1 cellular context compared by ENCODE assay signal in the genomic region with DNA sequence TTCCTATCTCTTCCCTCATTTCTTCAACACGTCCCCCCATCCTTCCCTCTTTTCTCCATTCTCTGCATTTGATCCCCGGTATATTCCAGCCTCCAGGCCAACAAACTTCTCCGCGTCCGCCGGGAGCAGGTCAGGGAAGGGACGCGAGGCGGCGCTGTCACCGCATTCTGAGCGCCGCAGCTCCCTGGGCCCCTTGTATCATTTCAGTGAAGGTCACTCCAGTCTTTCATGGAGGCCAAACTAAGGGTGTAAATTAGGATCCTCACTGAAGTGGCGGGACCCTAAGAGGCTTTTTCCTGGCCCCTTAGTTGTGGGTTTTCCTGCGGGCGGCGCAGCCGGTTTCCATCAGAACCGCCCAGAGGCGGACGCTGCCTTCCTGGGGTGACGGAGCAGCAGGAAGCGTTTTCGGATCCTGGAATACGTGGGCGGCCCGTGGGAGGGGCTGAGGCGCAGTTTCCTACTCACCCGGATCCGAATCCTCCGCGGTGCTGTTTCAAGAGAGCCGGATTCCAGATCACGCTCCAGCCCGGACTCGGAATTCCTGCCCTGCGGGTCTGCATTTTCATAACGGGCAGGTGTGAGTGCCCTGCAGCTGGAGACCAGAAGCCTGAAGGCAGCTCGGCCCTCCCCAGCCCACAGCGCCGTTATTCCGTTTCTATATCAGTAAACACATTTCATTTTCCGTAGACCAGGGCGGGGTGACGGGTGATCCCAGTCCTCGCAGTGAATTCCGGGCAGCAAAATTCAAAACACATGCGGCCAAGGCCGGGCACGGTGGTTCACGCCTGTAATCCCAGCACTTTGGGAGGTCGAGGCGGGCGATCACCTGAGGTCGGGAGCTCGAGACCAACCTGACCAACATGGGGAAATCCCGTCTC.
TF ChIP-seq lines count a peak whose summit lies in the region.

No MANE protein-coding gene starts in this region.

TF ChIP-seq in HepG2, 621 proteins besides CTCF, POLR2A, EP300 and RAD21 (continued from another document and continues in another):
- TF ChIP-seq, protein P1, sequence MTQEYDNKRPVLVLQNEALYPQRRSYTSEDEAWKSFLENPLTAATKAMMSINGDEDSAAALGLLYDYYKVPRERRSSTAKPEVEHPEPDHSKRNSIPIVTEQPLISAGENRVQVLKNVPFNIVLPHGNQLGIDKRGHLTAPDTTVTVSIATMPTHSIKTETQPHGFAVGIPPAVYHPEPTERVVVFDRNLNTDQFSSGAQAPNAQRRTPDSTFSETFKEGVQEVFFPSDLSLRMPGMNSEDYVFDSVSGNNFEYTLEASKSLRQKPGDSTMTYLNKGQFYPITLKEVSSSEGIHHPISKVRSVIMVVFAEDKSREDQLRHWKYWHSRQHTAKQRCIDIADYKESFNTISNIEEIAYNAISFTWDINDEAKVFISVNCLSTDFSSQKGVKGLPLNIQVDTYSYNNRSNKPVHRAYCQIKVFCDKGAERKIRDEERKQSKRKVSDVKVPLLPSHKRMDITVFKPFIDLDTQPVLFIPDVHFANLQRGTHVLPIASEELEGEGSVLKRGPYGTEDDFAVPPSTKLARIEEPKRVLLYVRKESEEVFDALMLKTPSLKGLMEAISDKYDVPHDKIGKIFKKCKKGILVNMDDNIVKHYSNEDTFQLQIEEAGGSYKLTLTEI (CRISPR knock-in tag; conservative IDR thresholded peaks at IDR 0.05): no peak
- TF ChIP-seq POLR2G (IDR thresholded peaks at IDR 0.05; ENCODE audit: low read depth, low read length): peak; percentile 88
- TF ChIP-seq, protein P2, sequence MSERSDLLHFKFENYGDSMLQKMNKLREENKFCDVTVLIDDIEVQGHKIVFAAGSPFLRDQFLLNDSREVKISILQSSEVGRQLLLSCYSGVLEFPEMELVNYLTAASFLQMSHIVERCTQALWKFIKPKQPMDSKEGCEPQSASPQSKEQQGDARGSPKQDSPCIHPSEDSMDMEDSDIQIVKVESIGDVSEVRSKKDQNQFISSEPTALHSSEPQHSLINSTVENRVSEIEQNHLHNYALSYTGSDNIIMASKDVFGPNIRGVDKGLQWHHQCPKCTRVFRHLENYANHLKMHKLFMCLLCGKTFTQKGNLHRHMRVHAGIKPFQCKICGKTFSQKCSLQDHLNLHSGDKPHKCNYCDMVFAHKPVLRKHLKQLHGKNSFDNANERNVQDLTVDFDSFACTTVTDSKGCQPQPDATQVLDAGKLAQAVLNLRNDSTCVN (CRISPR knock-in tag; IDR thresholded peaks at IDR 0.05; ENCODE audit: borderline replicate concordance): peak; percentile 71; the same call in 1 of the 2 replicates
- TF ChIP-seq FLYWCH1 (CRISPR knock-in tag; IDR thresholded peaks at IDR 0.05): no peak
- TF ChIP-seq, protein P3, sequence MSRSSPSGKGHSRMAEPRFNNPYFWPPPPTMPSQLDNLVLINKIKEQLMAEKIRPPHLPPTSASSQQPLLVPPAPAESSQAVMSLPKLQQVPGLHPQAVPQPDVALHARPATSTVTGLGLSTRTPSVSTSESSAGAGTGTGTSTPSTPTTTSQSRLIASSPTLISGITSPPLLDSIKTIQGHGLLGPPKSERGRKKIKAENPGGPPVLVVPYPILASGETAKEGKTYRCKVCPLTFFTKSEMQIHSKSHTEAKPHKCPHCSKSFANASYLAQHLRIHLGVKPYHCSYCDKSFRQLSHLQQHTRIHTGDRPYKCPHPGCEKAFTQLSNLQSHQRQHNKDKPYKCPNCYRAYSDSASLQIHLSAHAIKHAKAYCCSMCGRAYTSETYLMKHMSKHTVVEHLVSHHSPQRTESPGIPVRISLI (CRISPR knock-in tag; IDR thresholded peaks at IDR 0.05; ENCODE audit: borderline replicate concordance): no peak
- TF ChIP-seq FOXC1 (CRISPR knock-in tag; IDR thresholded peaks at IDR 0.05; ENCODE audit: borderline replicate concordance): no peak
- TF ChIP-seq, protein P4, sequence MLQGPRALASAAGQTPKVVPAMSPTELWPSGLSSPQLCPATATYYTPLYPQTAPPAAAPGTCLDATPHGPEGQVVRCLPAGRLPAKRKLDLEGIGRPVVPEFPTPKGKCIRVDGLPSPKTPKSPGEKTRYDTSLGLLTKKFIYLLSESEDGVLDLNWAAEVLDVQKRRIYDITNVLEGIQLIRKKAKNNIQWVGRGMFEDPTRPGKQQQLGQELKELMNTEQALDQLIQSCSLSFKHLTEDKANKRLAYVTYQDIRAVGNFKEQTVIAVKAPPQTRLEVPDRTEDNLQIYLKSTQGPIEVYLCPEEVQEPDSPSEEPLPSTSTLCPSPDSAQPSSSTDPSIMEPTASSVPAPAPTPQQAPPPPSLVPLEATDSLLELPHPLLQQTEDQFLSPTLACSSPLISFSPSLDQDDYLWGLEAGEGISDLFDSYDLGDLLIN (CRISPR knock-in tag; IDR thresholded peaks at IDR 0.05; ENCODE audit: borderline replicate concordance): peak; percentile 56; the same call in 1 of the 2 replicates
- no peak for TF ChIP-seq SRSF9 (IDR thresholded peaks at IDR 0.05; ENCODE audit: borderline replicate concordance, insufficient read depth, low read depth, low read length, poor library complexity, severe bottlenecking)
- peak; percentile 69; the same call in 1 of the 2 replicates for TF ChIP-seq ETV6 (CRISPR knock-in tag; conservative IDR thresholded peaks at IDR 0.05)
- TF ChIP-seq NKX3-1 (CRISPR knock-in tag; IDR thresholded peaks at IDR 0.05): 0 out of 2 replicates have a peak, but pooled peaks have one; percentile 4
- TF ChIP-seq ZFP36 (IDR thresholded peaks at IDR 0.05; ENCODE audit: borderline replicate concordance, low read depth, low read length, partially characterized antibody): no peak
- TF ChIP-seq ZNF883 (CRISPR knock-in tag; IDR thresholded peaks at IDR 0.05; ENCODE audit: not compliant biosample characterization): peak; percentile 51
- no peak for TF ChIP-seq ZNF556 (CRISPR knock-in tag; IDR thresholded peaks at IDR 0.05; ENCODE audit: borderline replicate concordance)
- no peak for TF ChIP-seq NR1H2 (CRISPR knock-in tag; IDR thresholded peaks at IDR 0.05; ENCODE audit: borderline replicate concordance, low read depth)
- TF ChIP-seq SP140L (CRISPR knock-in tag; IDR thresholded peaks at IDR 0.05; ENCODE audit: borderline replicate concordance): peak; percentile 39; the same call in 1 of the 2 replicates
- no peak for TF ChIP-seq ZFP62 (CRISPR knock-in tag; IDR thresholded peaks at IDR 0.05)
- TF ChIP-seq, protein P5, sequence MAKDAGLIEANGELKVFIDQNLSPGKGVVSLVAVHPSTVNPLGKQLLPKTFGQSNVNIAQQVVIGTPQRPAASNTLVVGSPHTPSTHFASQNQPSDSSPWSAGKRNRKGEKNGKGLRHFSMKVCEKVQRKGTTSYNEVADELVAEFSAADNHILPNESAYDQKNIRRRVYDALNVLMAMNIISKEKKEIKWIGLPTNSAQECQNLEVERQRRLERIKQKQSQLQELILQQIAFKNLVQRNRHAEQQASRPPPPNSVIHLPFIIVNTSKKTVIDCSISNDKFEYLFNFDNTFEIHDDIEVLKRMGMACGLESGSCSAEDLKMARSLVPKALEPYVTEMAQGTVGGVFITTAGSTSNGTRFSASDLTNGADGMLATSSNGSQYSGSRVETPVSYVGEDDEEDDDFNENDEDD (CRISPR knock-in tag; IDR thresholded peaks at IDR 0.05; ENCODE audit: borderline replicate concordance): peak; percentile 61; the same call in 1 of the 2 replicates
- no peak; the same call in 1 of the 2 replicates for TF ChIP-seq ZNF564 (CRISPR knock-in tag; IDR thresholded peaks at IDR 0.05)
- no peak for TF ChIP-seq XBP1 (CRISPR knock-in tag; IDR thresholded peaks at IDR 0.05)
- TF ChIP-seq, protein P6, sequence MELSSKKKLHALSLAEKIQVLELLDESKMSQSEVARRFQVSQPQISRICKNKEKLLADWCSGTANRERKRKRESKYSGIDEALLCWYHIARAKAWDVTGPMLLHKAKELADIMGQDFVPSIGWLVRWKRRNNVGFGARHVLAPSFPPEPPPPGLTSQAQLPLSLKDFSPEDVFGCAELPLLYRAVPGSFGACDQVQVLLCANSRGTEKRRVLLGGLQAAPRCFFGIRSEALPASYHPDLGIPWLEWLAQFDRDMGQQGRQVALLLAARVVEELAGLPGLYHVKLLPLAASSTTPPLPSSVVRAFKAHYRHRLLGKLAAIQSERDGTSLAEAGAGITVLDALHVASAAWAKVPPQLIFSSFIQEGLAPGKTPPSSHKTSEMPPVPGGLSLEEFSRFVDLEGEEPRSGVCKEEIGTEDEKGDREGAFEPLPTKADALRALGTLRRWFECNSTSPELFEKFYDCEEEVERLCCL (CRISPR knock-in tag; IDR thresholded peaks at IDR 0.05; ENCODE audit: borderline replicate concordance): no peak
- TF ChIP-seq, protein P7, sequence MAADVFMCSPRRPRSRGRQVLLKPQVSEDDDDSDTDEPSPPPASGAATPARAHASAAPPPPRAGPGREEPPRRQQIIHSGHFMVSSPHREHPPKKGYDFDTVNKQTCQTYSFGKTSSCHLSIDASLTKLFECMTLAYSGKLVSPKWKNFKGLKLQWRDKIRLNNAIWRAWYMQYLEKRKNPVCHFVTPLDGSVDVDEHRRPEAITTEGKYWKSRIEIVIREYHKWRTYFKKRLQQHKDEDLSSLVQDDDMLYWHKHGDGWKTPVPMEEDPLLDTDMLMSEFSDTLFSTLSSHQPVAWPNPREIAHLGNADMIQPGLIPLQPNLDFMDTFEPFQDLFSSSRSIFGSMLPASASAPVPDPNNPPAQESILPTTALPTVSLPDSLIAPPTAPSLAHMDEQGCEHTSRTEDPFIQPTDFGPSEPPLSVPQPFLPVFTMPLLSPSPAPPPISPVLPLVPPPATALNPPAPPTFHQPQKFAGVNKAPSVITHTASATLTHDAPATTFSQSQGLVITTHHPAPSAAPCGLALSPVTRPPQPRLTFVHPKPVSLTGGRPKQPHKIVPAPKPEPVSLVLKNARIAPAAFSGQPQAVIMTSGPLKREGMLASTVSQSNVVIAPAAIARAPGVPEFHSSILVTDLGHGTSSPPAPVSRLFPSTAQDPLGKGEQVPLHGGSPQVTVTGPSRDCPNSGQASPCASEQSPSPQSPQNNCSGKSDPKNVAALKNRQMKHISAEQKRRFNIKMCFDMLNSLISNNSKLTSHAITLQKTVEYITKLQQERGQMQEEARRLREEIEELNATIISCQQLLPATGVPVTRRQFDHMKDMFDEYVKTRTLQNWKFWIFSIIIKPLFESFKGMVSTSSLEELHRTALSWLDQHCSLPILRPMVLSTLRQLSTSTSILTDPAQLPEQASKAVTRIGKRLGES (CRISPR knock-in tag; IDR thresholded peaks at IDR 0.05; ENCODE audit: borderline replicate concordance): no peak
- TF ChIP-seq SMAD1 (CRISPR knock-in tag; IDR thresholded peaks at IDR 0.05; ENCODE audit: borderline replicate concordance, low read depth): peak; percentile 92; the same call in 1 of the 2 replicates
- TF ChIP-seq, protein P8, sequence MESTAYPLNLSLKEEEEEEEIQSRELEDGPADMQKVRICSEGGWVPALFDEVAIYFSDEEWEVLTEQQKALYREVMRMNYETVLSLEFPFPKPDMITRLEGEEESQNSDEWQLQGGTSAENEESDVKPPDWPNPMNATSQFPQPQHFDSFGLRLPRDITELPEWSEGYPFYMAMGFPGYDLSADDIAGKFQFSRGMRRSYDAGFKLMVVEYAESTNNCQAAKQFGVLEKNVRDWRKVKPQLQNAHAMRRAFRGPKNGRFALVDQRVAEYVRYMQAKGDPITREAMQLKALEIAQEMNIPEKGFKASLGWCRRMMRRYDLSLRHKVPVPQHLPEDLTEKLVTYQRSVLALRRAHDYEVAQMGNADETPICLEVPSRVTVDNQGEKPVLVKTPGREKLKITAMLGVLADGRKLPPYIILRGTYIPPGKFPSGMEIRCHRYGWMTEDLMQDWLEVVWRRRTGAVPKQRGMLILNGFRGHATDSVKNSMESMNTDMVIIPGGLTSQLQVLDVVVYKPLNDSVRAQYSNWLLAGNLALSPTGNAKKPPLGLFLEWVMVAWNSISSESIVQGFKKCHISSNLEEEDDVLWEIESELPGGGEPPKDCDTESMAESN (CRISPR knock-in tag; conservative IDR thresholded peaks at IDR 0.05): no peak
- no peak for TF ChIP-seq SIN3B (IDR thresholded peaks at IDR 0.05; ENCODE audit: low read length)
- TF ChIP-seq, protein P9, sequence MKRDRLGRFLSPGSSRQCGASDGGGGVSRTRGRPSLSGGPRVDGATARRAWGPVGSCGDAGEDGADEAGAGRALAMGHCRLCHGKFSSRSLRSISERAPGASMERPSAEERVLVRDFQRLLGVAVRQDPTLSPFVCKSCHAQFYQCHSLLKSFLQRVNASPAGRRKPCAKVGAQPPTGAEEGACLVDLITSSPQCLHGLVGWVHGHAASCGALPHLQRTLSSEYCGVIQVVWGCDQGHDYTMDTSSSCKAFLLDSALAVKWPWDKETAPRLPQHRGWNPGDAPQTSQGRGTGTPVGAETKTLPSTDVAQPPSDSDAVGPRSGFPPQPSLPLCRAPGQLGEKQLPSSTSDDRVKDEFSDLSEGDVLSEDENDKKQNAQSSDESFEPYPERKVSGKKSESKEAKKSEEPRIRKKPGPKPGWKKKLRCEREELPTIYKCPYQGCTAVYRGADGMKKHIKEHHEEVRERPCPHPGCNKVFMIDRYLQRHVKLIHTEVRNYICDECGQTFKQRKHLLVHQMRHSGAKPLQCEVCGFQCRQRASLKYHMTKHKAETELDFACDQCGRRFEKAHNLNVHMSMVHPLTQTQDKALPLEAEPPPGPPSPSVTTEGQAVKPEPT (CRISPR knock-in tag; IDR thresholded peaks at IDR 0.05; ENCODE audit: low read depth): 0 out of 2 replicates have a peak, but pooled peaks have one; percentile 27
- TF ChIP-seq U2AF2 (IDR thresholded peaks at IDR 0.05; ENCODE audit: low read depth, low read length): peak; percentile 78; the same call in 1 of the 2 replicates
- TF ChIP-seq, protein P10, sequence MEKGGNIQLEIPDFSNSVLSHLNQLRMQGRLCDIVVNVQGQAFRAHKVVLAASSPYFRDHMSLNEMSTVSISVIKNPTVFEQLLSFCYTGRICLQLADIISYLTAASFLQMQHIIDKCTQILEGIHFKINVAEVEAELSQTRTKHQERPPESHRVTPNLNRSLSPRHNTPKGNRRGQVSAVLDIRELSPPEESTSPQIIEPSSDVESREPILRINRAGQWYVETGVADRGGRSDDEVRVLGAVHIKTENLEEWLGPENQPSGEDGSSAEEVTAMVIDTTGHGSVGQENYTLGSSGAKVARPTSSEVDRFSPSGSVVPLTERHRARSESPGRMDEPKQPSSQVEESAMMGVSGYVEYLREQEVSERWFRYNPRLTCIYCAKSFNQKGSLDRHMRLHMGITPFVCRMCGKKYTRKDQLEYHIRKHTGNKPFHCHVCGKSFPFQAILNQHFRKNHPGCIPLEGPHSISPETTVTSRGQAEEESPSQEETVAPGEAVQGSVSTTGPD (CRISPR knock-in tag; IDR thresholded peaks at IDR 0.05): no peak
- TF ChIP-seq ZBTB3 (CRISPR knock-in tag; IDR thresholded peaks at IDR 0.05; ENCODE audit: borderline replicate concordance, low read depth): no peak
- TF ChIP-seq, protein P11, sequence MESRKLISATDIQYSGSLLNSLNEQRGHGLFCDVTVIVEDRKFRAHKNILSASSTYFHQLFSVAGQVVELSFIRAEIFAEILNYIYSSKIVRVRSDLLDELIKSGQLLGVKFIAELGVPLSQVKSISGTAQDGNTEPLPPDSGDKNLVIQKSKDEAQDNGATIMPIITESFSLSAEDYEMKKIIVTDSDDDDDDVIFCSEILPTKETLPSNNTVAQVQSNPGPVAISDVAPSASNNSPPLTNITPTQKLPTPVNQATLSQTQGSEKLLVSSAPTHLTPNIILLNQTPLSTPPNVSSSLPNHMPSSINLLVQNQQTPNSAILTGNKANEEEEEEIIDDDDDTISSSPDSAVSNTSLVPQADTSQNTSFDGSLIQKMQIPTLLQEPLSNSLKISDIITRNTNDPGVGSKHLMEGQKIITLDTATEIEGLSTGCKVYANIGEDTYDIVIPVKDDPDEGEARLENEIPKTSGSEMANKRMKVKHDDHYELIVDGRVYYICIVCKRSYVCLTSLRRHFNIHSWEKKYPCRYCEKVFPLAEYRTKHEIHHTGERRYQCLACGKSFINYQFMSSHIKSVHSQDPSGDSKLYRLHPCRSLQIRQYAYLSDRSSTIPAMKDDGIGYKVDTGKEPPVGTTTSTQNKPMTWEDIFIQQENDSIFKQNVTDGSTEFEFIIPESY (CRISPR knock-in tag; IDR thresholded peaks at IDR 0.05): peak; percentile 78
- TF ChIP-seq SRSF1 (optimal IDR thresholded peaks at IDR 0.05; ENCODE audit: low read depth, low read length): peak; percentile 75
- TF ChIP-seq FOXA1 (IDR thresholded peaks at IDR 0.05): no peak
- TF ChIP-seq FOXA1 (CRISPR knock-in tag; IDR thresholded peaks at IDR 0.05): 0 out of 2 replicates have a peak, but pooled peaks have one; percentile 5
- no peak for TF ChIP-seq PLRG1 (conservative IDR thresholded peaks at IDR 0.05)
- TF ChIP-seq WIZ (CRISPR knock-in tag; IDR thresholded peaks at IDR 0.05): 0 out of 2 replicates have a peak, but pooled peaks have one; percentile 25
